8 cellular contexts compared by ENCODE assay signal in the genomic region with DNA sequence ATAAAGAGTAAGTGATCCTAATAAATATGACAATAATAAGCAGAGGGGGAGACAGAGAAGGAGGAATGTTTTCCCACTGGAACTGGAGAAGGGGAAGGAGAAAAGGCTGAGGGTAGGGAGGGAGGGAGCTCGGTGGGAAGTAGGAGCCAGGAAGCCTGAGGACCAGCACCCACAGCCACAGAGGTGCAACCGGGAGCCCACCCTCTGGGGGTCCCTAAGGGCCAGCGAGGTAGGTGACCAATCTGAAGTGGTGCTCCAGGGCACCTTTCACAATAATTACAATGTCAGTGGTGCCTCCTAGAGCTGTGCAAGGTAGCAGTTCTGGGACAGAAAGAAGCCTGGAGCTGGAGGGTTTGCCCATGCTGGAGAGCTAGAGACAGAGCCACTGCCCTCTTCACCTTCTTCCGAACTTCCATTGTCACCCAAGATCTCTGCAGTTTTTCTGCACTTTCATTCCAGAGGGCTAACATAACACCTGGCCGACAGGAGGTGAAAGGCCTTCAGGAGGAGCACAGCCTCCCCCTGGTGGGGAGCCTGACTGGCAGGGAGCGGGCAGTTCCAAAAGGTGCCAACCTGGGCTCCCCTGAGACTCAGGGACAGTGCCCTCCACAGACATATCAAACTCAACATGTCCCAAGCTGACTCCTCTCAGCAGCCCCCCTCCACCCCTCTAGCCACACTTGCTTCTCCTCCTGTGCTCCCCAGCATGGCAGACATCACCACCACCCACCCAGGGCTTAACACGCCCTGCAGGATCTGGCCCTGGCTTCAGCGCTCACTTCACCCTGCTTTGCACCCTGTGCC. TPM values are rescaled to one million over a fixed set of nuclear protein-coding genes. Genes with fewer than 3 reads are reported as not detected.
DNase-seq lines count a peak whose midpoint lies in the region; FAIRE-seq and TF ChIP-seq lines count a peak whose summit lies in the region.

No MANE protein-coding gene starts in this region.

- H3K4me1 ChIP-seq in esophagus muscularis mucosa (peaks cover 22 to 41% (median 27%) of the 10 kb centered on the region in 4 donors), subcutaneous abdominal adipose tissue (ENCODE audit: control insufficient read depth in 5 of 5, insufficient read depth in 5 of 5, low read length in 5 of 5) (peaks cover 28 to 89% (median 73%) of the 10 kb centered on the region in 5 donors), SJCRH30 (peaks cover 10% of the 10 kb centered on the region; the same call in 1 of the 2 replicates)

- TF ChIP-seq CTCF in esophagus muscularis mucosa (IDR thresholded peaks at IDR 0.05) = peak; percentile 47 to 56 (median 53)

- no peak for TF ChIP-seq EP300 in esophagus muscularis mucosa (IDR thresholded peaks at IDR 0.05)

- H3K27ac ChIP-seq in esophagus muscularis mucosa (replicated peaks in 1 of 4) = peak overlapping the region in 1 of 4 donors; percentile 71
- H3K27ac ChIP-seq in subcutaneous abdominal adipose tissue (ENCODE audit: low read depth, low read length) = peak overlapping the region; percentile 56
- H3K27ac ChIP-seq in SJCRH30 = no peak overlapping the region

- DNase-seq in activated naive CD4-positive, alpha-beta T cell treated with Interleukin-2 at 50 U/mL for 16 hours = peak; percentile 8
- DNase-seq in activated naive CD4-positive, alpha-beta T cell treated with anti-CD3 and anti-CD28 coated beads, Interleukin-2, amount 50 U/mL, for 16 hours = no peak
- peak; percentile 42 for DNase-seq in RCC 7860 (ENCODE audit: low spot score)
- DNase-seq in esophagus muscularis mucosa (ENCODE audit: extremely low spot score) = no peak
- DNase-seq in midbrain (lab: John Stamatoyannopoulos, UW) = no peak
- no peak for DNase-seq in retina
- DNase-seq in SJCRH30 = no peak

- FAIRE-seq in RCC 7860 (lab: Jason Lieb, UNC) = no peak

- no peaks in the 10 kb centered on the region for H3K27me3 ChIP-seq in esophagus muscularis mucosa
- H3K27me3 ChIP-seq in subcutaneous abdominal adipose tissue (ENCODE audit: control insufficient read depth in 5 of 5, insufficient read depth in 4 of 5, low read length in 5 of 5) = no peaks in the 10 kb centered on the region
- H3K27me3 ChIP-seq in SJCRH30 = no peaks in the 10 kb centered on the region; the same call in 1 of the 2 replicates

- H3K36me3 ChIP-seq in esophagus muscularis mucosa (no peaks in the 10 kb centered on the region), subcutaneous abdominal adipose tissue (ENCODE audit: control insufficient read depth in 5 of 5, insufficient read depth in 5 of 5, low read length in 5 of 5) (no peaks in the 10 kb centered on the region), SJCRH30 (no peaks in the 10 kb centered on the region)

- WGBS in esophagus muscularis mucosa = 74% methylated on average over 6 of the region's 8 CpGs

- H3K9me3 ChIP-seq in esophagus muscularis mucosa (no peaks in the 10 kb centered on the region), subcutaneous abdominal adipose tissue (ENCODE audit: control insufficient read depth in 5 of 5, low read length in 5 of 5) (no peaks in the 10 kb centered on the region), SJCRH30 (replicated peaks) (no peaks in the 10 kb centered on the region)

- H3K9ac ChIP-seq in subcutaneous abdominal adipose tissue (ENCODE audit: low read length in 5 of 5) = peak overlapping the region in 1 of 5 donors; percentile 3

- TF ChIP-seq POLR2A in esophagus muscularis mucosa (IDR thresholded peaks at IDR 0.05; ENCODE audit: low read depth) = no peak

- intact Hi-C loops in esophagus muscularis mucosa (cut with DNase I) = loop anchor here (5.0 to 10.0 kb wide), 4 partner anchors 53 to 436 kb away; a partner anchor contains a TSS

- H3K4me3 ChIP-seq in esophagus muscularis mucosa (no peak overlapping the region), subcutaneous abdominal adipose tissue (ENCODE audit: low read depth in 1 of 5, low read length in 5 of 5) (no peak overlapping the region), SJCRH30 (no peak overlapping the region)

RNA-seq across cellular contexts. Expression of a gene that starts 4.0 kb away (rescaled TPM):
- 100 to 1,000 TPM in 1 of 4 donors, 10 to 100 TPM in 3; 72.1 to 111 (median 91.0) TPM for total RNA-seq in esophagus muscularis mucosa
- total RNA-seq in SJCRH30 (2014; rRNA removed; shearing (Covaris generic)) = 41.5 and 44.4 TPM in 2 replicates

RNA-seq across cellular contexts. Expression of a gene that starts 53.9 kb away (rescaled TPM):
- 10 to 100 TPM; 26.2 to 43.5 (median 35.3) TPM for total RNA-seq in esophagus muscularis mucosa
- total RNA-seq in SJCRH30 (2014; rRNA removed; shearing (Covaris generic)) = 30.3 and 35.1 TPM in 2 replicates

Comparison
In these comparisons a context has a peak if more than half of its experiments do, and no peak if none do; other contexts are left out.
1. DNase-seq: peak in activated naive CD4-positive, alpha-beta T cell treated with Interleukin-2 at 50 U/mL for 16 hours (single experiment) and RCC 7860 (single experiment); none in activated naive CD4-positive, alpha-beta T cell treated with anti-CD3 and anti-CD28 coated beads, Interleukin-2, amount 50 U/mL, for 16 hours (single experiment), esophagus muscularis mucosa (single experiment), midbrain (single experiment), retina (single experiment) and SJCRH30 (0 of 2).